12 cellular contexts compared by ENCODE assay signal in genomic region chr3:146334151-146334550, GRCh38.
A peak's percentile ranks its signal among the peaks of the same experiment; 100 is the strongest.
DNase-seq lines count a peak whose midpoint lies in the region; ATAC-seq, FAIRE-seq and TF ChIP-seq lines count a peak whose summit lies in the region.
"Had no signal": no experiment of that assay in that cellular context is flagged by ENCODE, and none has a peak within 500 bp of the region (broad histone marks: within the 10 kb centered on the region; RNA-seq: fewer than 3 reads in every experiment).

No MANE protein-coding gene starts in this region.

- FAIRE-seq in K562 (lab: Jason Lieb, UNC): no peak

- H3K27me3 Mint-ChIP-seq in HFFc6 (ENCODE audit: insufficient read depth) (peaks cover 7% of the 10 kb centered on the region), natural killer cell (ENCODE audit: low read depth in 2 of 2) (peaks cover 0 to 4% of the 10 kb centered on the region in 2 donors)

- H2AFZ ChIP-seq in K562 (ENCODE audit: low read depth, low read length): no peak overlapping the region

- no peaks in the 10 kb centered on the region for H3K36me3 Mint-ChIP-seq in HFFc6 (ENCODE audit: low read depth)
- H3K36me3 Mint-ChIP-seq in natural killer cell: no peaks in the 10 kb centered on the region

- H3K4me1 ChIP-seq in K562 (replicated peaks in 1 of 2; ENCODE audit: control insufficient read depth in 2 of 2, insufficient read depth in 2 of 2, low read length in 2 of 2): no peaks in the 10 kb centered on the region
- H3K4me1 ChIP-seq in right cardiac atrium (ENCODE audit: control insufficient read depth, insufficient read depth, low read length): no peaks in the 10 kb centered on the region

- POLR2A ChIA-PET in AG04450 (lab: Yijun Ruan, JAX) (no interaction called here), K562 (lab: Yijun Ruan, JAX) (no interaction called here)

- H3K9me3 ChIP-seq in AG04450 (ENCODE audit: control insufficient read depth, insufficient read depth, low read length): peaks cover 3% of the 10 kb centered on the region; the same call in 1 of the 2 replicates
- H3K9me3 ChIP-seq in K562 (replicated peaks; ENCODE audit: control insufficient read depth, insufficient read depth, low read depth, low read length): no peaks in the 10 kb centered on the region
- no peaks in the 10 kb centered on the region for H3K9me3 ChIP-seq in right cardiac atrium (ENCODE audit: control insufficient read depth, low read length)

- CTCF ChIA-PET in AG04450 (lab: Charles Lee) (interaction anchor here (1.4 to 3.3 kb wide), 2 partner anchors 244 to 247 kb away, joined by 5 to 16 read pairs; no protein-coding TSS in a partner anchor), K562 (lab: Yijun Ruan, JAX; ENCODE audit: low intra/inter-chr PET ratio) (interaction anchor here (1.1 kb wide), 1 partner anchor 243 kb away, joined by 6 read pairs; no protein-coding TSS in a partner anchor)

- 1% methylated on average over 7 of the region's 7 CpGs for WGBS in K562 (ENCODE audit: insufficient coverage, low coverage, missing lambda C conversion rate)
- WGBS in right cardiac atrium: 79% methylated on average over 7 of the region's 7 CpGs

- no peaks in the 10 kb centered on the region for H3K27me3 ChIP-seq in AG04450 (ENCODE audit: control insufficient read depth, insufficient read depth, low read length)
- no peaks in the 10 kb centered on the region for H3K27me3 ChIP-seq in K562 (ENCODE audit: control insufficient read depth in 2 of 2, insufficient read depth in 2 of 2, low read length in 2 of 2)
- no peaks in the 10 kb centered on the region for H3K27me3 ChIP-seq in right cardiac atrium (ENCODE audit: control insufficient read depth, insufficient read depth)

- H3K9me1 ChIP-seq in K562 (ENCODE audit: control insufficient read depth, insufficient read depth, low read length): no peaks in the 10 kb centered on the region

- intact Hi-C loops in K562 (cut with micrococcal nuclease) (loop anchor here (1.0 kb wide), 1 partner anchor 243 kb away; no protein-coding TSS in a partner anchor), right cardiac atrium (cut with DNase I) (loop anchor here in 3 of 4 donors (10.0 kb wide), 1 partner anchor 241 kb away; no protein-coding TSS in a partner anchor), natural killer cell (cut with micrococcal nuclease) (no loop called here)

- H3K9me3 Mint-ChIP-seq in HFFc6: no peaks in the 10 kb centered on the region
- peaks cover 0 to 3% of the 10 kb centered on the region in 2 donors for H3K9me3 Mint-ChIP-seq in natural killer cell
- H3K9me3 Mint-ChIP-seq: activated T-cell treated with anti-CD3 and anti-CD28 coated beads, Interleukin-2, amount 50 U/mL, for 24 hours had no signal

- H3K4me1 Mint-ChIP-seq in HFFc6 (ENCODE audit: low read depth) (no peaks in the 10 kb centered on the region), natural killer cell (no peaks in the 10 kb centered on the region)
- H3K4me1 Mint-ChIP-seq: neural crest cell had no signal

- no peaks in the 10 kb centered on the region for H3K79me2 ChIP-seq in K562 (ENCODE audit: control insufficient read depth, insufficient read depth, low read length)

- BruUV-seq in K562 (replicated peaks; lab: Mats Ljungman, UMichigan): no TSS peak

- TF ChIP-seq POLR2A in K562 (conservative IDR thresholded peaks at IDR 0.05): no peak

- no peak overlapping the region for H3K27ac ChIP-seq in AG04450 (ENCODE audit: low read depth, low read length)
- no peak overlapping the region for H3K27ac ChIP-seq in K562 (ENCODE audit: extremely low read depth, low read depth, low read length)
- no peak overlapping the region for H3K27ac ChIP-seq in right cardiac atrium (ENCODE audit: low read length)

- H3K4me3 ChIP-seq in AG04450 (ENCODE audit: low read depth, low read length) (no peak overlapping the region), K562 (no peak overlapping the region), right cardiac atrium (ENCODE audit: low read length) (no peak overlapping the region)

- ATAC-seq in K562 (no peak; the same call in 2 of the 3 replicates), right cardiac atrium (peak; percentile 32 to 54), HG03139 (IDR thresholded peaks at IDR 0.05; ENCODE audit: unreplicated experiment) (no peak), natural killer cell (no peak)

- H3K9ac ChIP-seq in K562 (ENCODE audit: insufficient read depth in 1 of 2, low read depth in 2 of 2, low read length in 2 of 2): no peak overlapping the region

- H3K4me2 ChIP-seq in K562 (ENCODE audit: insufficient read depth, low read length): no peak overlapping the region

- H4K20me1 ChIP-seq in K562 (replicated peaks; ENCODE audit: control insufficient read depth, insufficient read depth, low read length): no peaks in the 10 kb centered on the region

- TF ChIP-seq CTCF in AG04450 (IDR thresholded peaks at IDR 0.05; ENCODE audit: low read depth, low read length) (peak; percentile 28; the same call in 1 of the 2 replicates), HFFc6 (IDR thresholded peaks at IDR 0.05) (peak; percentile 61), K562 (IDR thresholded peaks at IDR 0.05 in 2 of 3, conservative IDR thresholded peaks at IDR 0.05 in 1 of 3; ENCODE audit: insufficient read depth in 2 of 3, low read depth in 1 of 3, low read length in 3 of 3) (peak; percentile 15 to 50 (median 30); a peak in 3 of 6 replicates), natural killer cell (IDR thresholded peaks at IDR 0.05) (no peak)

- no peaks in the 10 kb centered on the region for H3K36me3 ChIP-seq in K562 (ENCODE audit: control insufficient read depth, insufficient read depth, low read length)

- H3K27ac Mint-ChIP-seq in HFFc6: no peak overlapping the region
- no peak overlapping the region for H3K27ac Mint-ChIP-seq in natural killer cell
- H3K27ac Mint-ChIP-seq: activated T-cell treated with anti-CD3 and anti-CD28 coated beads, Interleukin-2, amount 50 U/mL, for 24 hours had no signal

- TF ChIP-seq RAD21 in K562 (CRISPR knock-in tag; conservative IDR thresholded peaks at IDR 0.05 in 1 of 2, IDR thresholded peaks at IDR 0.05 in 1 of 2): peak; percentile 61 to 67

- DNase-seq in AG04450 (ENCODE audit: low read depth, low spot score) (no peak), HFFc6 (peak; percentile 6), K562 (ENCODE audit: extremely low read depth in 1 of 4, low spot score in 3 of 4) (peak in 1 of 4 experiments; percentile 6), right cardiac atrium (peak; percentile 36 to 69 (median 47)), NCI-H2171 treated with DMSO at 0.1 percent for 48 hours (lab: John Stamatoyannopoulos, UW) (no peak), NCI-H146 treated with DMSO at 0.1 percent for 48 hours (lab: John Stamatoyannopoulos, UW; ENCODE audit: unreplicated experiment) (no peak), natural killer cell (no peak)
- DNase-seq: activated T-cell treated with anti-CD3 and anti-CD28 coated beads, Interleukin-2, amount 50 U/mL, for 24 hours; stimulated activated CD4-positive, alpha-beta T cell treated with anti-CD3 and anti-CD28 coated beads, Interleukin-1b, Interleukin-23, amount 100 ng/mL, for 48 hours; T-helper 9 cell had no signal

- TF ChIP-seq EP300 in K562 (IDR thresholded peaks at IDR 0.05; ENCODE audit: low read length): no peak

- in situ Hi-C loops in K562 (cut with MboI): loop anchor here (25.0 kb wide), 1 partner anchor 253 kb away; no protein-coding TSS in a partner anchor

- no peak overlapping the region for H3K4me3 Mint-ChIP-seq in HFFc6
- H3K4me3 Mint-ChIP-seq in natural killer cell: no peak overlapping the region
- H3K4me3 Mint-ChIP-seq: activated T-cell treated with anti-CD3 and anti-CD28 coated beads, Interleukin-2, amount 50 U/mL, for 24 hours; neural crest cell had no signal

TF ChIP-seq in K562, 482 proteins besides CTCF, POLR2A, EP300 and RAD21 (continues in another document):
- TF ChIP-seq KAT8 (IDR thresholded peaks at IDR 0.05; ENCODE audit: low read depth) (no peak), ZNF644 (tag; IDR thresholded peaks at IDR 0.05; ENCODE audit: low read depth) (no peak), NELFE (IDR thresholded peaks at IDR 0.05; ENCODE audit: insufficient read depth, insufficient read length) (no peak), ZNF586 (CRISPR knock-in tag; conservative IDR thresholded peaks at IDR 0.05) (no peak), ZBTB9 (CRISPR knock-in tag; IDR thresholded peaks at IDR 0.05) (no peak)

Comparison
In these comparisons a context has a peak if more than half of its experiments do, and no peak if none do; other contexts are left out.
1. DNase-seq: peak in HFFc6 (single experiment) and right cardiac atrium (3 of 3); none in AG04450 (single experiment), NCI-H2171 treated with DMSO at 0.1 percent for 48 hours (single experiment), NCI-H146 treated with DMSO at 0.1 percent for 48 hours (single experiment) and natural killer cell (single experiment).
2. ATAC-seq: peak in right cardiac atrium (2 of 2); none in K562 (single experiment), HG03139 (single experiment) and natural killer cell (0 of 3).